ENCODE assay signal across 35 cellular contexts in the genomic region with DNA sequence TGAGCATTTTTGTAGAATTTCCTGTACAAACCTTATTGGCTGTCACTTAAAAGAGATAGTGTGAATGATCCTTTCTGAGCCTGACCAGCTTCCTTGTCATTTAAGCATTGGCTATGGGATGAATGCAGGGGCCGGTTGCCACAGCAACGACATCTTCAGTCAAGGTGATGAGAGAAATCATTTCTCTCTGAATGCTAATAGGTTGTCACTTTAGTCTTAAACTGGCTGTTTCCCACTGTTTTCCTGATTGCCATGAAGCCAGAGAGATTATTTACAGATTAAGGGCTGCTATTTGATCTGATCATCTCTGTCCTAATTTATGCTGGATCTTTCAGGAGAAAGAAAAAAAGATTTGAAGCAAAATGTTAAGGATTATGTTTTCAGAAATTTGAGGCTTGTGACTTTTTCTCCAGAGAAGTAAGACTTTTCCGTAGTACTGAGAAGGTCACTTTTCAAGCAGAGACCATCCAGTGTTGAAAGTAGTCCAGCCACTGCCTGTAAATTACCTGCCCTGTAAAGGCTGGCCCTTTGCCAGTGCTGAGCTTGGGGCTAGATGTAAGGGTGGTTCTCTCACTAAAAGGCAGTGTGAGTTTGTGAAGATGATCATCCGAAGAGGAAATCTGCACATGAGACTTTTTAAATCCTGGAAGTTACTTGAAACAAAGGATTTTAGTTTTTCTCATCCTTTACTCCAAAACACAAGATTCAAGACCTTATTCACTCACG.
DNase-seq lines count a peak whose midpoint lies in the region; ATAC-seq, FAIRE-seq and TF ChIP-seq lines count a peak whose summit lies in the region.
"Had no signal": no experiment of that assay in that cellular context is flagged by ENCODE, and none has a peak within 500 bp of the region (broad histone marks: within the 10 kb centered on the region; RNA-seq: fewer than 3 reads in every experiment).

No MANE protein-coding gene starts in this region.

- H3K4me1 ChIP-seq in mesenchymal stem cell (ENCODE audit: control insufficient read depth, insufficient read depth, low read depth, low read length), result no peaks in the 10 kb centered on the region
- H3K4me1 ChIP-seq: esophagus squamous epithelium, foreskin keratinocyte, heart left ventricle, uterus had no signal

- no peak overlapping the region for H3K4me3 Mint-ChIP-seq in mesothelial cell of epicardium
- H3K4me3 Mint-ChIP-seq: activated naive CD4-positive, alpha-beta T cell treated with anti-CD3 and anti-CD28 coated beads, Interleukin-2, amount 50 U/mL, for 24 hours; B cell; brain; CD4-positive, alpha-beta memory T cell; natural killer cell; T-cell had no signal

- peak; percentile 16 for DNase-seq in DMS79 (lab: John Stamatoyannopoulos, UW)
- DNase-seq in HTR-8/SVneo (ENCODE audit: insufficient read length, low spot score), result no peak
- peak; percentile 82 for DNase-seq in NCI-H748 (lab: John Stamatoyannopoulos, UW; ENCODE audit: unreplicated experiment)
- peak; percentile 35 to 55 for DNase-seq in mesothelial cell of epicardium (ENCODE audit: low spot score in 2 of 2, unreplicated experiment in 2 of 2)
- DNase-seq in mesenchymal stem cell, result no peak
- no peak for DNase-seq in H54 (ENCODE audit: insufficient read length, low spot score)
- DNase-seq: ACHN; activated CD4-positive, alpha-beta T cell treated with anti-CD3 and anti-CD28 coated beads for 4 hours; amniotic stem cell; CD4-positive, alpha-beta memory T cell; cerebellar nuclear complex; dorsolateral prefrontal cortex; esophagus squamous epithelium; foreskin keratinocyte; heart left ventricle; MM.1S; natural killer cell; NCI-H1694; NCI-H2171; OCI-M1; stimulated activated CD4-positive, alpha-beta T cell treated with anti-CD3 and anti-CD28 coated beads, Interleukin-1b, Interleukin-23, amount 100 ng/mL, for 48 hours; stimulated activated naive CD8-positive, alpha-beta T cell treated with anti-CD3 and anti-CD28 coated beads, Interleukin-15, Interleukin-2, amounts not matched to agents 100 U/mL and 50 U/mL, for 24 hours; T-cell; uterus; WERI-Rb-1 had no signal

- H4K8ac ChIP-seq in mesenchymal stem cell (ENCODE audit: low read length), result no peak overlapping the region

- 85% methylated on average over 4 of the region's 5 CpGs for WGBS in mesenchymal stem cell

- H2BK5ac ChIP-seq in mesenchymal stem cell (ENCODE audit: low read depth, low read length, poor library complexity, severe bottlenecking), result no peak overlapping the region

- TF ChIP-seq POLR2A in H54 (IDR thresholded peaks at IDR 0.05; ENCODE audit: low read depth, low read length), result no peak

- H3K27me3 ChIP-seq in mesenchymal stem cell (ENCODE audit: control insufficient read depth in 1 of 2, insufficient read depth in 1 of 2, low read length in 2 of 2), result peaks cover 0 to 19% of the 10 kb centered on the region in 2 experiments
- H3K27me3 ChIP-seq: dorsolateral prefrontal cortex, esophagus squamous epithelium, foreskin keratinocyte, heart left ventricle, uterus had no signal

- peak overlapping the region; percentile 57 for H3K27ac Mint-ChIP-seq in mesothelial cell of epicardium
- H3K27ac Mint-ChIP-seq: activated naive CD4-positive, alpha-beta T cell treated with anti-CD3 and anti-CD28 coated beads, Interleukin-2, amount 50 U/mL, for 24 hours; B cell; CD4-positive, alpha-beta memory T cell; natural killer cell; T-cell had no signal

- H3K9me3 Mint-ChIP-seq in mesothelial cell of epicardium, result peaks cover under 1% of the 10 kb centered on the region
- H3K9me3 Mint-ChIP-seq: activated naive CD4-positive, alpha-beta T cell treated with anti-CD3 and anti-CD28 coated beads, Interleukin-2, amount 50 U/mL, for 24 hours; CD4-positive, alpha-beta memory T cell; natural killer cell had no signal

- H3K23ac ChIP-seq in mesenchymal stem cell (ENCODE audit: low read length in 2 of 2), result no peak overlapping the region

- FAIRE-seq in HTR-8/SVneo (lab: Jason Lieb, UNC) (peak; percentile 95), H54 (lab: Jason Lieb, UNC) (no peak)
- FAIRE-seq: endometrium, GM12892, H1, HepG2, keratinocyte had no signal

- no peak overlapping the region for H2AK5ac ChIP-seq in mesenchymal stem cell (ENCODE audit: low read length, severe bottlenecking)

- H3K9ac ChIP-seq in mesenchymal stem cell (ENCODE audit: low read length), result no peak overlapping the region

- no peak for TF ChIP-seq CTCF in mesothelial cell of epicardium (IDR thresholded peaks at IDR 0.05; ENCODE audit: unreplicated experiment)

- no peak overlapping the region for H3K27ac ChIP-seq in mesenchymal stem cell (ENCODE audit: low read length, poor library complexity, severe bottlenecking)
- H3K27ac ChIP-seq: dorsolateral prefrontal cortex, esophagus squamous epithelium, foreskin keratinocyte, heart left ventricle, uterus, WERI-Rb-1 had no signal

- ATAC-seq in HG02588 (IDR thresholded peaks at IDR 0.05; ENCODE audit: unreplicated experiment), result no peak
- ATAC-seq: foreskin keratinocyte; heart left ventricle; HepG2; natural killer cell; stimulated activated naive CD8-positive, alpha-beta T cell treated with anti-CD3 and anti-CD28 coated beads, Interleukin-15, Interleukin-2, amounts not matched to agents 100 U/mL and 50 U/mL, for 24 hours; T-cell had no signal

- H2BK12ac ChIP-seq in mesenchymal stem cell (ENCODE audit: low read length in 2 of 2), result no peak overlapping the region

- no peaks in the 10 kb centered on the region for H3K36me3 Mint-ChIP-seq in mesothelial cell of epicardium
- H3K36me3 Mint-ChIP-seq: activated naive CD4-positive, alpha-beta T cell treated with anti-CD3 and anti-CD28 coated beads, Interleukin-2, amount 50 U/mL, for 24 hours; brain; CD4-positive, alpha-beta memory T cell; natural killer cell; T-cell had no signal

- H2BK15ac ChIP-seq in mesenchymal stem cell (ENCODE audit: low read depth, poor library complexity, severe bottlenecking), result no peak overlapping the region

- H2AFZ ChIP-seq in mesenchymal stem cell (ENCODE audit: low read depth, low read length), result no peak overlapping the region

- peaks cover 27% of the 10 kb centered on the region for H3K4me1 Mint-ChIP-seq in mesothelial cell of epicardium
- H3K4me1 Mint-ChIP-seq: activated naive CD4-positive, alpha-beta T cell treated with anti-CD3 and anti-CD28 coated beads, Interleukin-2, amount 50 U/mL, for 24 hours; B cell; CD4-positive, alpha-beta memory T cell; natural killer cell; T-cell had no signal

- no peak overlapping the region for H4K91ac ChIP-seq in mesenchymal stem cell (ENCODE audit: low read length)

- peak overlapping the region in 1 of 2 experiments; percentile 41 for H3K4ac ChIP-seq in mesenchymal stem cell (ENCODE audit: low read depth in 1 of 2, low read length in 2 of 2)

- no peak overlapping the region for H3K14ac ChIP-seq in mesenchymal stem cell (ENCODE audit: low read length in 2 of 2)

- H3K9me3 ChIP-seq in mesenchymal stem cell (ENCODE audit: control insufficient read depth, low read length), result no peaks in the 10 kb centered on the region
- H3K9me3 ChIP-seq: esophagus squamous epithelium, heart left ventricle, uterus had no signal

- H2BK120ac ChIP-seq in mesenchymal stem cell (ENCODE audit: low read depth, low read length), result no peak overlapping the region

- H3K4me3 ChIP-seq in mesenchymal stem cell (ENCODE audit: insufficient read depth in 1 of 2, low read depth in 1 of 2, low read length in 2 of 2), result no peak overlapping the region
- H3K4me3 ChIP-seq: dorsolateral prefrontal cortex, esophagus squamous epithelium, heart left ventricle, smooth muscle cell, uterus had no signal

- no peak overlapping the region for H3K4me2 ChIP-seq in mesenchymal stem cell (ENCODE audit: low read length, poor library complexity, severe bottlenecking)
- H3K4me2 ChIP-seq: smooth muscle cell had no signal

- H3K18ac ChIP-seq in mesenchymal stem cell (ENCODE audit: low read depth in 1 of 2, low read length in 2 of 2), result no peak overlapping the region

- no peaks in the 10 kb centered on the region for H3K79me1 ChIP-seq in mesenchymal stem cell (replicated peaks; ENCODE audit: low read length, poor library complexity, severe bottlenecking)

- no peaks in the 10 kb centered on the region for H3K27me3 Mint-ChIP-seq in mesothelial cell of epicardium (ENCODE audit: low read depth)
- H3K27me3 Mint-ChIP-seq: activated naive CD4-positive, alpha-beta T cell treated with anti-CD3 and anti-CD28 coated beads, Interleukin-2, amount 50 U/mL, for 24 hours; B cell; CD4-positive, alpha-beta memory T cell had no signal

- H3K36me3 ChIP-seq in mesenchymal stem cell (ENCODE audit: control insufficient read depth in 1 of 2, insufficient read depth in 2 of 2, low read depth in 1 of 2, low read length in 2 of 2), result no peaks in the 10 kb centered on the region
- H3K36me3 ChIP-seq: esophagus squamous epithelium, heart left ventricle, uterus, WERI-Rb-1 had no signal

Comparison
In these comparisons a context has a peak if more than half of its experiments do, and no peak if none do; other contexts are left out.
1. DNase-seq: peak in DMS79 (single experiment), NCI-H748 (single experiment) and mesothelial cell of epicardium (2 of 2); none in HTR-8/SVneo (single experiment), mesenchymal stem cell (single experiment) and H54 (single experiment).